ENCODE assay signal across 15 cellular contexts in the genomic region with DNA sequence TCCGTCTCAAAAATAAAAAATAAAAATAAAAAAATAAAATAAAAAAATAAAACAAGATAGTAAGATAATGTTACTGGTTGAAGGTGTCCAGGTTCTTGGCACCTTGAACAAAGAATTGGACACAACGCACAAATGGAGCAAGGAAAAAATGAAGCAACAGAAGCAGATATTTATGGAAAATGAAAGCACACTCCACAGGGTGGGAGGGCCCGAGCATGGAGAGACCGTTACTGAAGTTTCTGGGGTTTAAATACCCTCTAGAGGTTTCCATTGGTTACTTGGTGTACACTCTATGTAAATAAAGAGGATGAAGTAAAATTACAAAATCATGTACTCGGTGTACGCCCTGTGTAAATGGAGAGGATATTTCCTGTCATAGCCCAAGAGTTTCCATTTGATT. TPM values are rescaled to one million over a fixed set of nuclear protein-coding genes. Genes with fewer than 3 reads are reported as not detected.
DNase-seq lines count a peak whose midpoint lies in the region; ATAC-seq and TF ChIP-seq lines count a peak whose summit lies in the region.
"Had no signal": no experiment of that assay in that cellular context is flagged by ENCODE, and none has a peak within 500 bp of the region (broad histone marks: within the 10 kb centered on the region; RNA-seq: fewer than 3 reads in every experiment).

No MANE protein-coding gene starts in this region.

- H3K4me1 ChIP-seq in BLaER1 treated with 17β-estradiol and CSF1 and Interleukin-3, amounts not matched to agents 10 nM and 100 nM, result peaks cover 0 to 14% (median 9%) of the 10 kb centered on the region in 10 experiments; a peak in 13 of 20 replicates

- H4K20me1 ChIP-seq in BLaER1 treated with 17β-estradiol and CSF1 and Interleukin-3, amounts not matched to agents 10 nM and 100 nM, result no peaks in the 10 kb centered on the region

- H3K4me1 Mint-ChIP-seq in chondrocyte (ENCODE audit: low read depth), result peaks cover 51% of the 10 kb centered on the region
- H3K4me1 Mint-ChIP-seq in osteocyte (ENCODE audit: unreplicated experiment), result peaks cover 60% of the 10 kb centered on the region

- H3K27me3 ChIP-seq in BLaER1 treated with 17β-estradiol and CSF1 and Interleukin-3, amounts not matched to agents 10 nM and 100 nM, result no peaks in the 10 kb centered on the region

- H3K9me3 ChIP-seq in BLaER1 treated with 17β-estradiol and CSF1 and Interleukin-3, amounts not matched to agents 10 nM and 100 nM (replicated peaks in 1 of 11), result peaks cover 0 to 10% (median 4%) of the 10 kb centered on the region in 11 experiments; a peak in 5 of 22 replicates

- peak; percentile 60 for DNase-seq in MV-4-11 (lab: John Stamatoyannopoulos, UW)
- no peak for DNase-seq in chondrocyte (ENCODE audit: low spot score)
- no peak for DNase-seq in osteocyte (ENCODE audit: extremely low spot score, unreplicated experiment)
- no peak for DNase-seq in NCI-H2196 treated with DMSO at 0.1 percent for 48 hours (lab: John Stamatoyannopoulos, UW; ENCODE audit: unreplicated experiment)
- no peak for DNase-seq in foreskin melanocyte
- DNase-seq: 8988T; AML-193; C1 segment of cervical spinal cord; Calu3; CD4-positive, alpha-beta T cell; DMS 273 treated with DMSO at 0.1 percent for 48 hours; HCEC 1CT; HFFc6 had no signal

- peak overlapping the region; percentile 61 for H3K27ac Mint-ChIP-seq in chondrocyte (ENCODE audit: unreplicated experiment)
- peak overlapping the region; percentile 93 for H3K27ac Mint-ChIP-seq in osteocyte (ENCODE audit: unreplicated experiment)
- H3K27ac Mint-ChIP-seq: CD4-positive, alpha-beta T cell; HFFc6 had no signal

- no peak overlapping the region for H3K9ac ChIP-seq in BLaER1 treated with 17β-estradiol and CSF1 and Interleukin-3, amounts not matched to agents 10 nM and 100 nM

- H3K36me3 ChIP-seq in BLaER1 treated with 17β-estradiol and CSF1 and Interleukin-3, amounts not matched to agents 10 nM and 100 nM, result no peaks in the 10 kb centered on the region

- no peak overlapping the region; a peak in 1 of 22 replicates for H3K27ac ChIP-seq in BLaER1 treated with 17β-estradiol and CSF1 and Interleukin-3, amounts not matched to agents 10 nM and 100 nM

- H3K9me3 Mint-ChIP-seq in chondrocyte (ENCODE audit: low read depth) (no peaks in the 10 kb centered on the region), osteocyte (ENCODE audit: unreplicated experiment) (no peaks in the 10 kb centered on the region)
- H3K9me3 Mint-ChIP-seq: CD4-positive, alpha-beta T cell; HFFc6 had no signal

- no peak overlapping the region for H3K4me3 ChIP-seq in BLaER1 treated with 17β-estradiol and CSF1 and Interleukin-3, amounts not matched to agents 10 nM and 100 nM

- ATAC-seq in GM19023 (IDR thresholded peaks at IDR 0.05; ENCODE audit: unreplicated experiment), result no peak

- no peaks in the 10 kb centered on the region for H3K36me3 Mint-ChIP-seq in chondrocyte (ENCODE audit: low read depth)
- H3K36me3 Mint-ChIP-seq in osteocyte (ENCODE audit: unreplicated experiment), result no peaks in the 10 kb centered on the region

- no peak overlapping the region for H3K4me3 Mint-ChIP-seq in chondrocyte (ENCODE audit: unreplicated experiment)
- H3K4me3 Mint-ChIP-seq in osteocyte (ENCODE audit: unreplicated experiment), result no peak overlapping the region
- H3K4me3 Mint-ChIP-seq: CD4-positive, alpha-beta T cell; HFFc6 had no signal

- TF ChIP-seq CTCF in chondrocyte (IDR thresholded peaks at IDR 0.05) (no peak), osteocyte (IDR thresholded peaks at IDR 0.05) (no peak)

- H3K4me2 ChIP-seq in BLaER1 treated with 17β-estradiol and CSF1 and Interleukin-3, amounts not matched to agents 10 nM and 100 nM, result peak overlapping the region in 9 of 11 experiments; percentile 1 to 47 (median 28); a peak in 11 of 22 replicates

- no peaks in the 10 kb centered on the region for H3K27me3 Mint-ChIP-seq in chondrocyte (ENCODE audit: low read depth)
- H3K27me3 Mint-ChIP-seq in osteocyte (ENCODE audit: unreplicated experiment), result no peaks in the 10 kb centered on the region

RNA-seq across cellular contexts. Expression of a gene that starts 15.7 kb away (rescaled TPM):
- 151 to 188 TPM (median 182 TPM) in 3 replicates for total RNA-seq in chondrocyte
- 150 and 158 TPM in 2 replicates for total RNA-seq in osteocyte
